In the genomic region with DNA sequence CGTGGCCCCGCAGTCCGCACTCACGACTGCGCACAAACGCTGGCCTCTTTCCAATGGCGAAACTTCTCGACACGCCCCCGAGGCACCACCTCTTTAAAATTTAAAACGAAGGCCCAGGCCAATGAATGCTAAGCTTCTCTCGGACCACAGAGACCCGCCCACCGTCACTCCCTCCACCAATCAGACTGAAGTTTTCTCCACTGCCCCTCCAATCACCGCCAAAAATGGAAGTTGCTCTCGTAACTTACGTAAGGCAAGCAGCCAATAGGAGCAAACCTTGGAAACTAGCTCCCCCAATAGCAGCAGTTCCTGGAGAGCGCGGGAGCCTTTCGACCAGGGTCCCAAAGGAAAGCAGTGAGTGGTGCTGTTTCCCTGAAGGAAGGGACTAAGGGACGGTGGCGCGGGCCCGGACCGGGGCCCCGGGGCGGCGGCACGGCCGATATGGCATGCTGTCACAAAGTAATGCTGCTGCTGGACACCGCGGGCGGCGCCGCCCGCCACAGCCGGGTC, we compare ENCODE assay signal across 8 cellular contexts. TPM values are rescaled to one million over a fixed set of nuclear protein-coding genes. Genes with fewer than 3 reads are reported as not detected.
DNase-seq lines count a peak whose midpoint lies in the region; ATAC-seq and TF ChIP-seq lines count a peak whose summit lies in the region.

A gene with protein sequence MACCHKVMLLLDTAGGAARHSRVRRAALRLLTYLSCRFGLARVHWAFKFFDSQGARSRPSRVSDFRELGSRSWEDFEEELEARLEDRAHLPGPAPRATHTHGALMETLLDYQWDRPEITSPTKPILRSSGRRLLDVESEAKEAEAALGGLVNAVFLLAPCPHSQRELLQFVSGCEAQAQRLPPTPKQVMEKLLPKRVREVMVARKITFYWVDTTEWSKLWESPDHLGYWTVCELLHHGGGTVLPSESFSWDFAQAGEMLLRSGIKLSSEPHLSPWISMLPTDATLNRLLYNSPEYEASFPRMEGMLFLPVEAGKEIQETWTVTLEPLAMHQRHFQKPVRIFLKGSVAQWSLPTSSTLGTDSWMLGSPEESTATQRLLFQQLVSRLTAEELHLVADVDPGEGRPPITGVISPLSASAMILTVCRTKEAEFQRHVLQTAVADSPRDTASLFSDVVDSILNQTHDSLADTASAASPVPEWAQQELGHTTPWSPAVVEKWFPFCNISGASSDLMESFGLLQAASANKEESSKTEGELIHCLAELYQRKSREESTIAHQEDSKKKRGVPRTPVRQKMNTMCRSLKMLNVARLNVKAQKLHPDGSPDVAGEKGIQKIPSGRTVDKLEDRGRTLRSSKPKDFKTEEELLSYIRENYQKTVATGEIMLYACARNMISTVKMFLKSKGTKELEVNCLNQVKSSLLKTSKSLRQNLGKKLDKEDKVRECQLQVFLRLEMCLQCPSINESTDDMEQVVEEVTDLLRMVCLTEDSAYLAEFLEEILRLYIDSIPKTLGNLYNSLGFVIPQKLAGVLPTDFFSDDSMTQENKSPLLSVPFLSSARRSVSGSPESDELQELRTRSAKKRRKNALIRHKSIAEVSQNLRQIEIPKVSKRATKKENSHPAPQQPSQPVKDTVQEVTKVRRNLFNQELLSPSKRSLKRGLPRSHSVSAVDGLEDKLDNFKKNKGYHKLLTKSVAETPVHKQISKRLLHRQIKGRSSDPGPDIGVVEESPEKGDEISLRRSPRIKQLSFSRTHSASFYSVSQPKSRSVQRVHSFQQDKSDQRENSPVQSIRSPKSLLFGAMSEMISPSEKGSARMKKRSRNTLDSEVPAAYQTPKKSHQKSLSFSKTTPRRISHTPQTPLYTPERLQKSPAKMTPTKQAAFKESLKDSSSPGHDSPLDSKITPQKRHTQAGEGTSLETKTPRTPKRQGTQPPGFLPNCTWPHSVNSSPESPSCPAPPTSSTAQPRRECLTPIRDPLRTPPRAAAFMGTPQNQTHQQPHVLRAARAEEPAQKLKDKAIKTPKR (N-terminal part only) (plus strand): TSS at position 324 of the 510 bp plus-strand sequence. CDS start 118 bp downstream, at position 442.

- H3K9me3 Mint-ChIP-seq in activated CD4-positive, alpha-beta T cell treated with anti-CD3 and anti-CD28 coated beads for 36 hours (ENCODE audit: low read depth): no peaks in the 10 kb centered on the region

- ATAC-seq in GM19324 (IDR thresholded peaks at IDR 0.05; ENCODE audit: low FRiP score, unreplicated experiment) (peak; percentile 97), HG03460 (IDR thresholded peaks at IDR 0.05; ENCODE audit: unreplicated experiment) (peak; percentile 91), left colon (peak; percentile 95)
- peak; percentile 99 for ATAC-seq in activated CD4-positive, alpha-beta T cell treated with anti-CD3 and anti-CD28 coated beads for 36 hours

- H3K36me3 Mint-ChIP-seq in activated CD4-positive, alpha-beta T cell treated with anti-CD3 and anti-CD28 coated beads for 36 hours (ENCODE audit: low read depth): peaks cover 36% of the 10 kb centered on the region

- CTCF ChIA-PET in activated CD4-positive, alpha-beta T cell treated with anti-CD3 and anti-CD28 coated beads for 36 hours (lab: Charles Lee): interaction anchor here (0.6 to 1.1 kb wide), 6 partner anchors 132 to 369 kb away, joined by 3 to 4 read pairs (median 3); a partner anchor contains a TSS

- TF ChIP-seq CTCF in colonic mucosa (IDR thresholded peaks at IDR 0.05): no peak

- H3K9ac ChIP-seq in BLaER1 (peak within 1 kb of the TSS; percentile 93), colonic mucosa (ENCODE audit: low read depth in 2 of 2, low read length in 2 of 2) (peak within 1 kb of the TSS; percentile 58 to 61)

- H4K20me1 ChIP-seq in BLaER1: peaks cover 37% of the 10 kb centered on the region

- peak within 1 kb of the TSS; percentile 93 for H3K4me2 ChIP-seq in BLaER1

- H3K27ac Mint-ChIP-seq in activated CD4-positive, alpha-beta T cell treated with anti-CD3 and anti-CD28 coated beads for 36 hours: peak within 1 kb of the TSS; percentile 72

- intact Hi-C loops in activated CD4-positive, alpha-beta T cell treated with anti-CD3 and anti-CD28 coated beads for 36 hours (cut with DNase I, micrococcal nuclease): loop anchor here (1.0 to 10.0 kb wide), 12 partner anchors 115 to 1360 kb away; a partner anchor contains a TSS
- intact Hi-C loops in colonic mucosa (cut with DNase I): no loop called here
- intact Hi-C loops in left colon (cut with DNase I, micrococcal nuclease): no loop called here

- H3K4me1 Mint-ChIP-seq in activated CD4-positive, alpha-beta T cell treated with anti-CD3 and anti-CD28 coated beads for 36 hours: peaks cover 26% of the 10 kb centered on the region

- H3K4me3 ChIP-seq in BLaER1: peak within 1 kb of the TSS; percentile 99
- peak within 1 kb of the TSS; percentile 98 for H3K4me3 ChIP-seq in colonic mucosa

- no peaks in the 10 kb centered on the region for H3K27me3 ChIP-seq in BLaER1
- no peaks in the 10 kb centered on the region for H3K27me3 ChIP-seq in colonic mucosa

- H3K27ac ChIP-seq in BLaER1 (peak within 1 kb of the TSS; percentile 93), colonic mucosa (no peak within 1 kb of the TSS)

- POLR2A ChIA-PET in activated CD4-positive, alpha-beta T cell treated with anti-CD3 and anti-CD28 coated beads for 36 hours (lab: Charles Lee): interaction anchor here (0.6 to 1.1 kb wide), 5 partner anchors 20 to 273 kb away, joined by 3 to 10 read pairs (median 3); no protein-coding TSS in a partner anchor

- H3K36me3 ChIP-seq in BLaER1: peaks cover 18% of the 10 kb centered on the region
- no peaks in the 10 kb centered on the region for H3K36me3 ChIP-seq in colonic mucosa

- DNase-seq in NCI-H524 treated with DMSO at 0.1 percent for 48 hours (lab: John Stamatoyannopoulos, UW) (peak; percentile 99), colonic mucosa (peak; percentile 98), left colon (peak; percentile 97 to 98)
- DNase-seq in activated CD4-positive, alpha-beta T cell treated with anti-CD3 and anti-CD28 coated beads for 36 hours: peak; percentile 96
- peak; percentile 81 to 90 for DNase-seq in stimulated activated CD4-positive, alpha-beta T cell treated with anti-CD3 and anti-CD28 coated beads, Interleukin-1b, Interleukin-23, amount 100 ng/mL, for 4 hours (ENCODE audit: low read depth in 2 of 2)

- peaks cover 5% of the 10 kb centered on the region for H3K27me3 Mint-ChIP-seq in activated CD4-positive, alpha-beta T cell treated with anti-CD3 and anti-CD28 coated beads for 36 hours

- H3K9me3 ChIP-seq in BLaER1: no peaks in the 10 kb centered on the region
- H3K9me3 ChIP-seq in colonic mucosa: no peaks in the 10 kb centered on the region

- H3K4me3 Mint-ChIP-seq in activated CD4-positive, alpha-beta T cell treated with anti-CD3 and anti-CD28 coated beads for 36 hours: peak within 1 kb of the TSS; percentile 89

- H3K4me1 ChIP-seq in BLaER1 (peaks cover 35% of the 10 kb centered on the region), colonic mucosa (no peaks in the 10 kb centered on the region)

RNA-seq across cellular contexts. Expression of the gene that starts here (rescaled TPM):
- 10 to 100 TPM; 25.7 to 28.9 TPM for total RNA-seq in activated CD4-positive, alpha-beta T cell treated with anti-CD3 and anti-CD28 coated beads for 36 hours
- total RNA-seq in colonic mucosa (10 to 100 TPM in 1 of 2 donors, 1 to 10 TPM in 1; 2.9 to 14.6 TPM), left colon (1 to 10 TPM; 1.3 to 4.4 TPM)

Comparison
In these comparisons a context has a peak if more than half of its experiments do, and no peak if none do; other contexts are left out.
1. intact Hi-C loops: an anchor here in activated CD4-positive, alpha-beta T cell treated with anti-CD3 and anti-CD28 coated beads for 36 hours (1.0 to 10.0 kb wide); none called in colonic mucosa and left colon.